ENCODE assay signal across 6 cellular contexts in the genomic region with DNA sequence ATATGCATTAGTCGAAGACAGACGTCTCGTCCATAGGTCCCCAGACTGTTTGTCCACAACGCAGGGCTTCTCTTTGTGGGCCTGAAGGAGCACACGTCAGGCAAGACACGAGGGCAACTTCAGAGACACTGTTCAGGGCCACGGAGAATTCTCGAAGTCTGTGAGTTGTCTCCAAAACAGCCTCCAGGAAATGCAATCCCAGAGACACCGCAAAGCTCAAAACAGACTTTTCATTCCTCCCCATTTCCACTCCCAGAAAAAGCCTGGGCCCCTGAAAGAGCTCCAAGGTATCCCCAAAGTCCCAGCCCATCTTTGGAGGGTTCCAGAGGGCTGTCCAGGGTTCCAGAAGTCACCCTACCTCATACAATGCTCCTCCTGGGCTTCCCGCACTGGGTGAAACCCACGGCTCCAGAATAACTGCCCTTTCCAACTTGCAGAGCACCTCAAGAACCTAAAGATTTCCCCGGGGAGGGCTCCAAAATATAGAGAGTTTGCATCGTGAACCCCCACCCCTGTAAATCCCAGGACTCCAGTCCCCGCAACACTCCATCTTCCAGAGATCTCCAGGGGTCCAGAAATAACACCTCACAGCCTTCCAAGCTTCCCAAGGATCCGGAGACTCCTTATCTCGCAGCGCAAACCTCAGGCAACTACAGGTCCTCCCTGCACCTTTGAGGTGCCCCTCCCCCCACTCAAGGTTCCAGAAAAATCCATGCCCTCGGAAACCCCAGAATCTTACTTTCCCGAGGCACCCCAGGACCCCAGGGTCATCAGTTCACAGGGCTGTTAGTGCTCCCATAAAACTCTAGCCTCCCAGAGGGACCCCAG. TPM values are rescaled to one million over a fixed set of nuclear protein-coding genes. Genes with fewer than 3 reads are reported as not detected.
A peak's percentile ranks its signal among the peaks of the same experiment; 100 is the strongest.
DNase-seq lines count a peak whose midpoint lies in the region; ATAC-seq and TF ChIP-seq lines count a peak whose summit lies in the region.

No MANE protein-coding gene starts in this region.

- peak overlapping the region; percentile 97 for H3K27ac Mint-ChIP-seq in activated T-cell treated with anti-CD3 and anti-CD28 coated beads, Interleukin-2, amount 50 U/mL, for 24 hours
- H3K27ac Mint-ChIP-seq in dendritic cell treated with granulocyte-macrophage colony-stimulating factor and Interleukin-4, amounts not matched to agents 40 ng/mL and 50 ng/mL, for 4 days = peak overlapping the region; percentile 98

- TF ChIP-seq POLR2A in prostate gland (IDR thresholded peaks at IDR 0.05) = no peak

- H3K27me3 Mint-ChIP-seq in activated T-cell treated with anti-CD3 and anti-CD28 coated beads, Interleukin-2, amount 50 U/mL, for 24 hours = no peaks in the 10 kb centered on the region
- H3K27me3 Mint-ChIP-seq in dendritic cell treated with granulocyte-macrophage colony-stimulating factor and Interleukin-4, amounts not matched to agents 40 ng/mL and 50 ng/mL, for 4 days = no peaks in the 10 kb centered on the region

- intact Hi-C loops in dendritic cell treated with granulocyte-macrophage colony-stimulating factor and Interleukin-4, amounts not matched to agents 40 ng/mL and 50 ng/mL, for 4 days (cut with micrococcal nuclease) = loop anchor here (5.0 kb wide), 1 partner anchor 317 kb away; the partner anchor contains the start of gene CA11
- intact Hi-C loops in prostate gland (cut with DNase I) = loop anchor here (2.0 to 10.0 kb wide), 2 partner anchors 92 to 320 kb away; partner anchors contain the start of genes CA11 and PPP1R15A

- peak overlapping the region; percentile 92 for H3K4me3 Mint-ChIP-seq in activated T-cell treated with anti-CD3 and anti-CD28 coated beads, Interleukin-2, amount 50 U/mL, for 24 hours
- H3K4me3 Mint-ChIP-seq in dendritic cell treated with granulocyte-macrophage colony-stimulating factor and Interleukin-4, amounts not matched to agents 40 ng/mL and 50 ng/mL, for 4 days = peak overlapping the region; percentile 100

- peak overlapping the region; percentile 69 to 86 for H3K4me3 ChIP-seq in prostate gland

- peaks cover 64% of the 10 kb centered on the region for H3K36me3 Mint-ChIP-seq in activated T-cell treated with anti-CD3 and anti-CD28 coated beads, Interleukin-2, amount 50 U/mL, for 24 hours (ENCODE audit: low read depth)
- peaks cover 87% of the 10 kb centered on the region for H3K36me3 Mint-ChIP-seq in dendritic cell treated with granulocyte-macrophage colony-stimulating factor and Interleukin-4, amounts not matched to agents 40 ng/mL and 50 ng/mL, for 4 days (ENCODE audit: low read depth)

- H3K4me1 ChIP-seq in prostate gland (replicated peaks) = peaks cover 7% of the 10 kb centered on the region

- no peaks in the 10 kb centered on the region for H3K9me3 ChIP-seq in prostate gland

- H3K4me1 Mint-ChIP-seq in activated T-cell treated with anti-CD3 and anti-CD28 coated beads, Interleukin-2, amount 50 U/mL, for 24 hours (ENCODE audit: low read depth) = peaks cover 62% of the 10 kb centered on the region
- H3K4me1 Mint-ChIP-seq in dendritic cell treated with granulocyte-macrophage colony-stimulating factor and Interleukin-4, amounts not matched to agents 40 ng/mL and 50 ng/mL, for 4 days (ENCODE audit: low read depth) = peaks cover 68% of the 10 kb centered on the region

- 34% methylated on average over 15 of the region's 19 CpGs for WGBS in prostate gland

- DNase-seq in activated T-cell treated with anti-CD3 and anti-CD28 coated beads, Interleukin-2, amount 50 U/mL, for 24 hours = no peak
- DNase-seq in activated T-cell treated with anti-CD3 and anti-CD28 coated beads for 4 hours (no peak), prostate gland (ENCODE audit: low spot score) (no peak), NCI-H1105 (lab: John Stamatoyannopoulos, UW) (no peak)

- no peaks in the 10 kb centered on the region for H3K27me3 ChIP-seq in prostate gland (replicated peaks; ENCODE audit: insufficient read depth)

- H3K27ac ChIP-seq in prostate gland = peak overlapping the region; percentile 93 to 95

- H3K36me3 ChIP-seq in prostate gland = no peaks in the 10 kb centered on the region

- H3K9me3 Mint-ChIP-seq in activated T-cell treated with anti-CD3 and anti-CD28 coated beads, Interleukin-2, amount 50 U/mL, for 24 hours = no peaks in the 10 kb centered on the region
- no peaks in the 10 kb centered on the region for H3K9me3 Mint-ChIP-seq in dendritic cell treated with granulocyte-macrophage colony-stimulating factor and Interleukin-4, amounts not matched to agents 40 ng/mL and 50 ng/mL, for 4 days

- no peak for TF ChIP-seq CTCF in prostate gland (IDR thresholded peaks at IDR 0.05)

- no peak for ATAC-seq in HG02588 (IDR thresholded peaks at IDR 0.05; ENCODE audit: unreplicated experiment)

RNA-seq across cellular contexts. Expression of gene FTL, which starts 0.7 kb away (rescaled TPM):
- total RNA-seq in prostate gland = 1,000 to 10,000 TPM; 1,764 to 2,124 TPM

RNA-seq across cellular contexts. Expression of gene BAX, which starts 9.7 kb away (rescaled TPM):
- total RNA-seq in prostate gland = 10 to 100 TPM; 52.1 to 62.3 TPM

RNA-seq across cellular contexts. Expression of gene GYS1, which starts 28.7 kb away (rescaled TPM):
- 10 to 100 TPM; 47.3 to 52.0 TPM for total RNA-seq in prostate gland

RNA-seq across cellular contexts. Expression of gene RUVBL2, which starts 29.3 kb away (rescaled TPM):
- 100 to 1,000 TPM; 110 to 126 TPM for total RNA-seq in prostate gland

RNA-seq across cellular contexts. Expression of gene DHDH, which starts 30.9 kb away (rescaled TPM):
- 10 to 100 TPM in 1 of 2 donors, 1 to 10 TPM in 1; 4.6 to 12.6 TPM for total RNA-seq in prostate gland
